Comparison of ENCODE assay signal across 21 cellular contexts in genomic region chr3:138881233-138881632, GRCh38. TPM values are rescaled to one million over a fixed set of nuclear protein-coding genes. Genes with fewer than 3 reads are reported as not detected.
DNase-seq lines count a peak whose midpoint lies in the region; ATAC-seq, FAIRE-seq and TF ChIP-seq lines count a peak whose summit lies in the region.
"Had no signal": no experiment of that assay in that cellular context is flagged by ENCODE, and none has a peak within 500 bp of the region (broad histone marks: within the 10 kb centered on the region; RNA-seq: fewer than 3 reads in every experiment).

No MANE protein-coding gene starts in this region.

- H3K4me2 ChIP-seq in DND-41 (ENCODE audit: insufficient read depth, low read length) = peak overlapping the region; percentile 33; the same call in 1 of the 2 replicates
- no peak overlapping the region for H3K4me2 ChIP-seq in endothelial cell of umbilical vein (ENCODE audit: insufficient read depth, low read length)
- H3K4me2 ChIP-seq: A549 had no signal

- TF ChIP-seq POLR2A in endothelial cell of umbilical vein (IDR thresholded peaks at IDR 0.05; ENCODE audit: low read depth, low read length) = no peak

- no peaks in the 10 kb centered on the region for H3K36me3 Mint-ChIP-seq in activated T-helper 1 cell treated with anti-CD3 and anti-CD28 coated beads, Interleukin-12 subunit alpha, Interleukin-12 subunit beta, Interleukin-2, Interleukin-4 antibody, amounts not matched to agents 30 ng/mL and 10 ng/mL and 1 ng/mL, durations not matched to agents 14 hours and 24 hours and 36 hours (ENCODE audit: low read depth)
- H3K36me3 Mint-ChIP-seq: IgD-negative memory B cell had no signal

- no peak overlapping the region for H3K27ac Mint-ChIP-seq in activated T-helper 1 cell treated with anti-CD3 and anti-CD28 coated beads, Interleukin-12 subunit alpha, Interleukin-12 subunit beta, Interleukin-2, Interleukin-4 antibody, amounts not matched to agents 30 ng/mL and 10 ng/mL and 1 ng/mL, durations not matched to agents 14 hours and 24 hours and 36 hours
- H3K27ac Mint-ChIP-seq: CD4-positive, alpha-beta T cell; IgD-negative memory B cell had no signal

- H3K27me3 ChIP-seq in DND-41 (ENCODE audit: insufficient read depth, low read length, poor library complexity) (no peaks in the 10 kb centered on the region), endothelial cell of umbilical vein (ENCODE audit: control insufficient read depth in 2 of 2, insufficient read depth in 2 of 2, low read length in 2 of 2) (no peaks in the 10 kb centered on the region), small intestine (ENCODE audit: control insufficient read depth in 2 of 2, insufficient read depth in 2 of 2, low read length in 2 of 2) (no peaks in the 10 kb centered on the region)

- no peak overlapping the region for H3K4me3 Mint-ChIP-seq in activated T-helper 1 cell treated with anti-CD3 and anti-CD28 coated beads, Interleukin-12 subunit alpha, Interleukin-12 subunit beta, Interleukin-2, Interleukin-4 antibody, amounts not matched to agents 30 ng/mL and 10 ng/mL and 1 ng/mL, durations not matched to agents 14 hours and 24 hours and 36 hours
- H3K4me3 Mint-ChIP-seq: CD4-positive, alpha-beta T cell; IgD-negative memory B cell had no signal

- H3K79me2 ChIP-seq in DND-41 (ENCODE audit: insufficient read depth, low read length) = no peaks in the 10 kb centered on the region
- H3K79me2 ChIP-seq in endothelial cell of umbilical vein (ENCODE audit: control insufficient read depth, insufficient read depth, low read length) = no peaks in the 10 kb centered on the region

- H3K27ac ChIP-seq in DND-41 (ENCODE audit: low read length) (no peak overlapping the region), endothelial cell of umbilical vein (ENCODE audit: insufficient read depth, low read depth, low read length) (no peak overlapping the region), small intestine (ENCODE audit: low read depth in 1 of 2, low read length in 1 of 2) (peak overlapping the region; percentile 74 to 83)
- H3K27ac ChIP-seq: A549 had no signal

- H3K36me3 ChIP-seq in DND-41 (ENCODE audit: insufficient read depth, low read length) = no peaks in the 10 kb centered on the region
- no peaks in the 10 kb centered on the region for H3K36me3 ChIP-seq in endothelial cell of umbilical vein (ENCODE audit: control insufficient read depth in 2 of 2, extremely low read depth in 1 of 2, insufficient read depth in 2 of 2, low read length in 2 of 2)
- H3K36me3 ChIP-seq in small intestine (ENCODE audit: control insufficient read depth in 2 of 2, insufficient read depth in 2 of 2, low read length in 2 of 2) = no peaks in the 10 kb centered on the region

- DNase-seq in DND-41 (no peak), OCI-M1 (lab: John Stamatoyannopoulos, UW) (peak; percentile 54), endothelial cell of umbilical vein (ENCODE audit: low read depth, low spot score) (no peak), small intestine (peak; percentile 91), NCI-H128 (lab: John Stamatoyannopoulos, UW; ENCODE audit: unreplicated experiment) (no peak), NCI-H187 (lab: John Stamatoyannopoulos, UW) (no peak)
- DNase-seq in activated T-helper 1 cell treated with anti-CD3 and anti-CD28 coated beads, Interleukin-12 subunit alpha, Interleukin-12 subunit beta, Interleukin-2, Interleukin-4 antibody, amounts not matched to agents 30 ng/mL and 10 ng/mL and 1 ng/mL, durations not matched to agents 14 hours and 24 hours and 36 hours (ENCODE audit: low spot score) = no peak
- DNase-seq: CD4-positive, alpha-beta T cell; EL; GOT3; Karpas-422; NCI-H1105; NCI-H1694; NK-92 treated with Interleukin-12 subunit alpha and Interleukin-12 subunit beta, amount 100 ng/mL, for 24 hours; RPMI8226; SHP77 treated with DMSO at 0.1 percent for 48 hours had no signal

- H3K9me1 ChIP-seq in endothelial cell of umbilical vein (replicated peaks; ENCODE audit: control insufficient read depth, extremely low read depth, insufficient read depth, low read length) = no peaks in the 10 kb centered on the region

- no peak overlapping the region for H2AFZ ChIP-seq in DND-41 (ENCODE audit: low read depth, low read length)
- H2AFZ ChIP-seq in endothelial cell of umbilical vein (ENCODE audit: low read depth, low read length) = no peak overlapping the region

- peak; percentile 58 for FAIRE-seq in endothelial cell of umbilical vein (lab: Jason Lieb, UNC)
- no peak for FAIRE-seq in small intestine (lab: Jason Lieb, UNC)
- FAIRE-seq: A549, GM12891, GM18507 had no signal

- peaks cover 2% of the 10 kb centered on the region for H3K9me3 Mint-ChIP-seq in activated T-helper 1 cell treated with anti-CD3 and anti-CD28 coated beads, Interleukin-12 subunit alpha, Interleukin-12 subunit beta, Interleukin-2, Interleukin-4 antibody, amounts not matched to agents 30 ng/mL and 10 ng/mL and 1 ng/mL, durations not matched to agents 14 hours and 24 hours and 36 hours

- intact Hi-C loops in endothelial cell of umbilical vein (cut with micrococcal nuclease) = no loop called here
- intact Hi-C loops in activated T-helper 1 cell treated with anti-CD3 and anti-CD28 coated beads, Interleukin-12 subunit alpha, Interleukin-12 subunit beta, Interleukin-2, Interleukin-4 antibody, amounts not matched to agents 30 ng/mL and 10 ng/mL and 1 ng/mL, durations not matched to agents 14 hours and 24 hours and 36 hours (cut with micrococcal nuclease) = no loop called here

- peaks cover under 1% of the 10 kb centered on the region for H3K4me1 Mint-ChIP-seq in activated T-helper 1 cell treated with anti-CD3 and anti-CD28 coated beads, Interleukin-12 subunit alpha, Interleukin-12 subunit beta, Interleukin-2, Interleukin-4 antibody, amounts not matched to agents 30 ng/mL and 10 ng/mL and 1 ng/mL, durations not matched to agents 14 hours and 24 hours and 36 hours (ENCODE audit: low read depth)
- H3K4me1 Mint-ChIP-seq: IgD-negative memory B cell had no signal

- CTCF ChIA-PET in endothelial cell of umbilical vein (lab: Charles Lee) = interaction anchor here (1.1 kb wide), 1 partner anchor 9 kb away, joined by 3 read pairs; no protein-coding TSS in a partner anchor

- TF ChIP-seq CTCF in DND-41 (IDR thresholded peaks at IDR 0.05; ENCODE audit: borderline replicate concordance, extremely low read depth, low read length, poor library complexity, severe bottlenecking) (no peak), endothelial cell of umbilical vein (IDR thresholded peaks at IDR 0.05; ENCODE audit: extremely low read depth in 1 of 2, insufficient read depth in 1 of 2, low read depth in 1 of 2, low read length in 2 of 2) (no peak)

- no peaks in the 10 kb centered on the region for H3K27me3 Mint-ChIP-seq in activated T-helper 1 cell treated with anti-CD3 and anti-CD28 coated beads, Interleukin-12 subunit alpha, Interleukin-12 subunit beta, Interleukin-2, Interleukin-4 antibody, amounts not matched to agents 30 ng/mL and 10 ng/mL and 1 ng/mL, durations not matched to agents 14 hours and 24 hours and 36 hours (ENCODE audit: insufficient read depth)
- H3K27me3 Mint-ChIP-seq: CD4-positive, alpha-beta T cell; IgD-negative memory B cell had no signal

- H4K20me1 ChIP-seq in DND-41 (ENCODE audit: insufficient read depth, low read length) = no peaks in the 10 kb centered on the region
- H4K20me1 ChIP-seq in endothelial cell of umbilical vein (replicated peaks; ENCODE audit: control insufficient read depth, extremely low read depth, insufficient read depth, low read length) = no peaks in the 10 kb centered on the region

- dilution Hi-C loops in endothelial cell of umbilical vein (cut with MboI; ENCODE audit: extremely low pct_ligation_motif_present, low sequenced_read_pairs) = no loop called here

- POLR2A ChIA-PET in endothelial cell of umbilical vein (lab: Charles Lee) = interaction anchor here (1.2 kb wide), 1 partner anchor 9 kb away, joined by 3 read pairs; no protein-coding TSS in a partner anchor

- H3K9me3 ChIP-seq in DND-41 (ENCODE audit: insufficient read depth, low read length, severe bottlenecking) (peaks cover 1% of the 10 kb centered on the region), endothelial cell of umbilical vein (replicated peaks; ENCODE audit: control insufficient read depth, insufficient read depth, low read length) (no peaks in the 10 kb centered on the region), small intestine (ENCODE audit: control insufficient read depth, low read depth) (no peaks in the 10 kb centered on the region)
- H3K9me3 ChIP-seq: A549 had no signal

- H3K4me1 ChIP-seq in DND-41 (ENCODE audit: insufficient read depth, low read length) (no peaks in the 10 kb centered on the region), endothelial cell of umbilical vein (ENCODE audit: control insufficient read depth, extremely low read depth, insufficient read depth, low read length) (peaks cover 1% of the 10 kb centered on the region), small intestine (ENCODE audit: control insufficient read depth in 2 of 2, insufficient read depth in 1 of 2, low read depth in 1 of 2, low read length in 1 of 2) (peaks cover 0 to 3% of the 10 kb centered on the region in 2 donors)
- H3K4me1 ChIP-seq: A549 had no signal

- H3K9ac ChIP-seq in DND-41 (ENCODE audit: low read depth, low read length) (no peak overlapping the region), endothelial cell of umbilical vein (replicated peaks; ENCODE audit: extremely low read depth, insufficient read depth, low read length) (no peak overlapping the region)

- ATAC-seq in DND-41 (ENCODE audit: insufficient read depth, low read depth) = peak; percentile 35; the same call in 1 of the 3 replicates
- ATAC-seq: A549, HCT116 had no signal

- H3K4me3 ChIP-seq in DND-41 (ENCODE audit: low read depth in 1 of 2, low read length in 2 of 2) (no peak overlapping the region), endothelial cell of umbilical vein (replicated peaks in 1 of 3; ENCODE audit: insufficient read depth in 1 of 3, low read depth in 1 of 3, low read length in 3 of 3) (no peak overlapping the region), small intestine (ENCODE audit: low read depth in 1 of 2, low read length in 2 of 2) (no peak overlapping the region)
- H3K4me3 ChIP-seq: A549 had no signal

- WGBS in small intestine, 3 donors = 14 to 53% (median 16%) methylated on average over 2 of the region's 2 CpGs

- no TSS peak for BruUV-seq in endothelial cell of umbilical vein (replicated peaks; lab: Mats Ljungman, UMichigan)

RNA-seq across cellular contexts. Expression of gene PIK3CB, which starts 46.5 kb away (rescaled TPM):
- 28.4 and 29.8 TPM in 2 replicates for total RNA-seq in endothelial cell of umbilical vein
- polyA plus RNA-seq in endothelial cell of umbilical vein = 6.2 and 9.0 TPM in 2 replicates
- 9.0 and 9.7 TPM in 2 replicates for polyA plus RNA-seq in endothelial cell of umbilical vein (2011; cell fraction: cytosol; rRNA removed)
- 12.2 and 16.6 TPM in 2 replicates for polyA plus RNA-seq in endothelial cell of umbilical vein (2011; cell fraction: nucleus; rRNA removed)
- polyA plus RNA-seq in endothelial cell of umbilical vein (2012) = 7.8 and 12.0 TPM in 2 replicates
- polyA minus RNA-seq in endothelial cell of umbilical vein = 13.0 and 13.7 TPM in 2 replicates
- 9.5 TPM for polyA minus RNA-seq in endothelial cell of umbilical vein (2011; cell fraction: cytosol; rRNA and poly(A)+ RNA removed)
- polyA minus RNA-seq in endothelial cell of umbilical vein (2011; cell fraction: nucleus; rRNA and poly(A)+ RNA removed) = 32.1 and 36.8 TPM in 2 replicates
- 10 to 100 TPM; 16.2 to 19.9 (median 18.5) TPM for polyA plus RNA-seq in small intestine
- 19.3 and 22.0 TPM in 2 replicates for total RNA-seq in activated T-helper 1 cell treated with anti-CD3 and anti-CD28 coated beads, Interleukin-12 subunit alpha, Interleukin-12 subunit beta, Interleukin-2, Interleukin-4 antibody, amounts not matched to agents 30 ng/mL and 10 ng/mL and 1 ng/mL, durations not matched to agents 14 hours and 24 hours and 36 hours

Comparison
In these comparisons a context has a peak if more than half of its experiments do, and no peak if none do; other contexts are left out.
1. DNase-seq: peak in OCI-M1 (single experiment) and small intestine (single experiment); none in DND-41 (single experiment), endothelial cell of umbilical vein (single experiment), NCI-H128 (single experiment), activated T-helper 1 cell treated with anti-CD3 and anti-CD28 coated beads, Interleukin-12 subunit alpha, Interleukin-12 subunit beta, Interleukin-2, Interleukin-4 antibody, amounts not matched to agents 30 ng/mL and 10 ng/mL and 1 ng/mL, durations not matched to agents 14 hours and 24 hours and 36 hours (single experiment) and NCI-H187 (0 of 2).
2. H3K27ac ChIP-seq: peak in small intestine (2 of 2); none in DND-41 (single experiment) and endothelial cell of umbilical vein (single experiment).